ENCODE assay signal across 13 cellular contexts in the genomic region with DNA sequence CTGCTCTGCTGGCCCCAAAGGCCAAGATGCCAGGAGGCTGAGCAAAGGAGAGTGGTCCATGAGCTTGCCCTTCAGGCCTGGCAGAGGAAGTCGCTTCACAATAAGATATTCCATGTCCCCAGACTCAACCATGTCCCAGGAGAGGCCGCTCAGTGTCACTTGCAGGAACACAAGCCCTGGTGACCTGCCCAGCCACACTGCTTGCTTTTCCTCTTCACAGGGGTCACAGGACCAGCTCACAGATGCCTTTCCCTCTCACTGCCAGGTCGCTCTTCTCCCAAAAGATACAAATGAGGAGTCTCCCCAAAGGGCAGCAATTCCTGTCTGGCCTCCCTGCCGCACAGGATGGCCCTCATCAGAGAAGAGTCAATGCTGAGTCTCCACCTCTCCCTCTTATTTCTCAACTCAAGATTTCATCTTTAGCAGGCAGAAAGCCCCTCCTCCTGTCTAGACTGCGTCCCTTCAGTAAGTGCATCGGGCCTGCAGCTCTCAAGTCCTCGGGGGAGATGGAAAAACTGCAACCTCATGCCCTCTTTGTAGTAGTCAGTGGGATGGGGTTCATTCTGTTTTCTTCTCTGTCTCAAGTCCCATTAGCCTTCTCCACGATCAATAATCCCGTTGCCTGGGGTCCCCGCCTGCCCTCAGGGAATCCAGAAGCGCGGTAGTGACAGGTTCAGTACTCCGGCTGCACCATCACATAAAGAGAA. TPM values are rescaled to one million over a fixed set of nuclear protein-coding genes. Genes with fewer than 3 reads are reported as not detected.
DNase-seq lines count a peak whose midpoint lies in the region; ATAC-seq and TF ChIP-seq lines count a peak whose summit lies in the region.
"Had no signal": no experiment of that assay in that cellular context is flagged by ENCODE, and none has a peak within 500 bp of the region (broad histone marks: within the 10 kb centered on the region; RNA-seq: fewer than 3 reads in every experiment).

No MANE protein-coding gene starts in this region.

- H3K9me2 ChIP-seq in Loucy (replicated peaks; ENCODE audit: low read depth, low read length) = no peaks in the 10 kb centered on the region

- no peak overlapping the region for H3K9ac ChIP-seq in Loucy (ENCODE audit: low read depth, low read length, poor library complexity, severe bottlenecking)

- H3F3A ChIP-seq in Loucy (ENCODE audit: low read depth) = no peaks in the 10 kb centered on the region

- H3K4me1 ChIP-seq in Loucy (ENCODE audit: insufficient read depth, low read length, poor library complexity, severe bottlenecking) (peaks cover 38% of the 10 kb centered on the region), left lung (peaks cover 33 to 87% of the 10 kb centered on the region in 2 donors), spleen (peaks cover 32 to 96% (median 65%) of the 10 kb centered on the region in 6 donors)

- TF ChIP-seq CTCF in Loucy (conservative IDR thresholded peaks at IDR 0.05; ENCODE audit: low read length) (no peak), coronary artery (IDR thresholded peaks at IDR 0.05) (no peak), left lung (IDR thresholded peaks at IDR 0.05) (no peak), spleen (IDR thresholded peaks at IDR 0.05 in 8 of 11, conservative IDR thresholded peaks at IDR 0.05 in 3 of 11) (no peak)

- peaks cover 52% of the 10 kb centered on the region for H4K20me1 ChIP-seq in Loucy (ENCODE audit: insufficient read depth, low read length, poor library complexity, severe bottlenecking)

- no peak overlapping the region for H2AFZ ChIP-seq in Loucy (ENCODE audit: low read length)

- peaks cover 8% of the 10 kb centered on the region; the same call in 1 of the 2 replicates for H3K36me3 ChIP-seq in Loucy (ENCODE audit: insufficient read depth, low read length)
- no peaks in the 10 kb centered on the region for H3K36me3 ChIP-seq in left lung
- H3K36me3 ChIP-seq in spleen = no peaks in the 10 kb centered on the region

- DNase-seq in coronary artery (ENCODE audit: low spot score) (no peak), left lung (no peak), spleen (no peak), NCI-H526 treated with DMSO at 0.1 percent for 48 hours (lab: John Stamatoyannopoulos, UW) (no peak), NCI-H146 treated with DMSO at 0.1 percent for 48 hours (lab: John Stamatoyannopoulos, UW; ENCODE audit: unreplicated experiment) (no peak), NCI-H2196 treated with DMSO at 0.1 percent for 48 hours (lab: John Stamatoyannopoulos, UW; ENCODE audit: unreplicated experiment) (no peak)
- DNase-seq: GF-D8, kidney glomerular epithelial cell, MV-4-11, NCI-H510A treated with DMSO at 0.1 percent for 48 hours, SHP77 treated with DMSO at 0.1 percent for 48 hours had no signal

- 66 to 69% (median 67%) methylated on average over 13 of the region's 13 CpGs for WGBS in spleen, 5 donors

- H3K27ac ChIP-seq in coronary artery (peak overlapping the region; percentile 77 to 88), left lung (peak overlapping the region; percentile 20 to 48), spleen (peak overlapping the region in 6 of 8 donors; percentile 22 to 55 (median 42))

- no peak for TF ChIP-seq POLR2A in spleen (IDR thresholded peaks at IDR 0.05)

- intact Hi-C loops in left lung (cut with DNase I) (no loop called here), spleen (cut with DNase I; ENCODE audit: low total_unique reads) (no loop called here)

- peaks cover 76% of the 10 kb centered on the region for H3K79me2 ChIP-seq in Loucy (ENCODE audit: insufficient read depth, low read length)

- H3K9me3 ChIP-seq in Loucy (ENCODE audit: insufficient read depth, low read depth, low read length) (no peaks in the 10 kb centered on the region), left lung (no peaks in the 10 kb centered on the region), spleen (no peaks in the 10 kb centered on the region)

- ATAC-seq in left lung (no peak), HG03025 (IDR thresholded peaks at IDR 0.05; ENCODE audit: low FRiP score, unreplicated experiment) (no peak)

- H3K27me3 ChIP-seq in Loucy (ENCODE audit: insufficient read depth, low read length, poor library complexity, severe bottlenecking) (no peaks in the 10 kb centered on the region), left lung (peaks cover 0 to 25% of the 10 kb centered on the region in 2 donors), spleen (replicated peaks in 1 of 7) (peaks cover 0 to 49% (median 19%) of the 10 kb centered on the region in 7 donors)

- H3K4me2 ChIP-seq in Loucy (ENCODE audit: low read depth, low read length, poor library complexity, severe bottlenecking) = peak overlapping the region; percentile 94

- peak overlapping the region; percentile 23 for H3K4me3 ChIP-seq in Loucy (ENCODE audit: low read length, poor library complexity, severe bottlenecking)
- H3K4me3 ChIP-seq in coronary artery = no peak overlapping the region
- H3K4me3 ChIP-seq in left lung = no peak overlapping the region
- H3K4me3 ChIP-seq in spleen = no peak overlapping the region

RNA-seq across cellular contexts. Expression of gene JUP, which starts 5.0 kb away (rescaled TPM):
- total RNA-seq in left lung (100 to 1,000 TPM in 1 of 2 donors, 10 to 100 TPM in 1; 94.2 to 148 TPM), spleen (10 to 100 TPM; 17.3 to 73.1 (median 45.3) TPM)
- 10 to 100 TPM; 13.7 to 17.4 (median 14.3) TPM for polyA plus RNA-seq in spleen

RNA-seq across cellular contexts. Expression of gene P3H4, which starts 30.2 kb away (rescaled TPM):
- 10 to 100 TPM; 19.1 to 27.8 TPM for total RNA-seq in left lung
- total RNA-seq in spleen = 1 to 10 TPM; 5.5 to 7.1 (median 6.0) TPM
- 1 to 10 TPM; 3.3 to 5.1 (median 3.5) TPM for polyA plus RNA-seq in spleen

RNA-seq across cellular contexts. Expression of gene FKBP10, which starts 31.2 kb away (rescaled TPM):
- total RNA-seq in left lung = 100 to 1,000 TPM in 1 of 2 donors, 10 to 100 TPM in 1; 82.1 to 129 TPM
- 10 to 100 TPM; 14.8 to 30.8 (median 16.7) TPM for total RNA-seq in spleen
- polyA plus RNA-seq in spleen = 10 to 100 TPM in 1 of 3 donors, 1 to 10 TPM in 2; 9.6 to 18.9 (median 9.9) TPM

RNA-seq across cellular contexts. Expression of gene HAP1, which starts 47.1 kb away (rescaled TPM):
- total RNA-seq in left lung = under 1 TPM; 0.16 to 0.32 TPM
- total RNA-seq in spleen = 1 to 10 TPM in 5 of 7 donors, under 1 TPM in 2; 0.83 to 8.4 (median 1.7) TPM
- under 1 TPM; 0.33 to 0.58 (median 0.54) TPM for polyA plus RNA-seq in spleen

RNA-seq across cellular contexts. Expression of gene NT5C3B, which starts 54.5 kb away (rescaled TPM):
- total RNA-seq in left lung (10 to 100 TPM; 30.6 to 34.7 TPM), spleen (10 to 100 TPM; 17.0 to 43.9 (median 26.0) TPM)
- 10 to 100 TPM; 38.9 to 62.7 (median 60.9) TPM for polyA plus RNA-seq in spleen
